ENCODE assay signal across 9 cellular contexts in the genomic region with DNA sequence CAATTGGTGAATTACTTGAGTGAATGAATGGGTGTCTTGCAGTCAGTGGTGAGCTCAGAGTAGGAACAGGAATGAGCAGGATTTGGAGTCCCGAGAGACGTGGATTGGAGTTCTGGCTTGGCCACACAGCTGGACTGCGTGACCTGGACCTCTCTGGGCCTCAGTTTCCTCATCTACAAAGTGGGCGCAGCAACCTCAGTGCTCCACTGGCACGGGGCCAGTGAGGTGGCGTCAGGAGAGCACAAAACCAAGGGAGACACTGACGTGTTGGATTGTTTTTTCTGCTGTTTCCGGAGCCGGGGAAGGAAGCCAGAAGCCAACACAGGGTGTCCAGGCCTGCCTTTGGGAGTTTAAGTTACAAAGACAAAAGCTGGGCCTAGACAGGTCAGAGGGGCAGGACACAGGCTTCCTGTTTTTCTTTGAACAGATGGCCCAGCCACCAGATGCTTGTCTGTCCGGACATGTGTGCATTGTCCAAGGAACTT. TPM values are rescaled to one million over a fixed set of nuclear protein-coding genes. Genes with fewer than 3 reads are reported as not detected.
A peak's percentile ranks its signal among the peaks of the same experiment; 100 is the strongest.
DNase-seq lines count a peak whose midpoint lies in the region; ATAC-seq and TF ChIP-seq lines count a peak whose summit lies in the region.
"Had no signal": no experiment of that assay in that cellular context is flagged by ENCODE, and none has a peak within 500 bp of the region (broad histone marks: within the 10 kb centered on the region; RNA-seq: fewer than 3 reads in every experiment).

No MANE protein-coding gene starts in this region.

- no peaks in the 10 kb centered on the region for H3K9me3 Mint-ChIP-seq in H9
- H3K9me3 Mint-ChIP-seq in stimulated activated naive B cell treated with anti-CD40 and anti-IgM and Interleukin-4, amounts not matched to agents 10 μg/mL and 1 μg/mL and 100 μg/mL, for 72 hours: no peaks in the 10 kb centered on the region

- no peak overlapping the region for H2BK20ac ChIP-seq in H9 (ENCODE audit: low read depth, low read length, poor library complexity, severe bottlenecking)

- WGBS in H9 (ENCODE audit: extremely low coverage, insufficient read length, low lambda C conversion rate): no CpG with 5 or more reads among the region's 10 CpGs
- WGBS in heart left ventricle, 4 donors: 36 to 47% (median 38%) methylated on average over 8 to 10 of the region's 10 CpGs

- H3K4me1 Mint-ChIP-seq in H9: peaks cover 7 to 11% of the 10 kb centered on the region in 2 experiments; a peak in 3 of 4 replicates
- peaks cover 0 to 3% of the 10 kb centered on the region in 2 donors for H3K4me1 Mint-ChIP-seq in stimulated activated naive B cell treated with anti-CD40 and anti-IgM and Interleukin-4, amounts not matched to agents 10 μg/mL and 1 μg/mL and 100 μg/mL, for 72 hours
- H3K4me1 Mint-ChIP-seq: brain had no signal

- ATAC-seq in heart left ventricle (peak; percentile 86 to 89 (median 88)), sciatic nerve (peak; percentile 90)
- no peak for ATAC-seq in stimulated activated naive B cell treated with anti-CD40 and anti-IgM and Interleukin-4, amounts not matched to agents 10 μg/mL and 1 μg/mL and 100 μg/mL, for 72 hours (replicated peaks)

- H3K23me2 ChIP-seq in H9 (ENCODE audit: insufficient read length, low read depth, low read length, poor library complexity, severe bottlenecking): no peaks in the 10 kb centered on the region

- no peak overlapping the region for H4K8ac ChIP-seq in H9 (replicated peaks; ENCODE audit: insufficient read length, low read depth, low read length)

- H2AFZ ChIP-seq in H9 (ENCODE audit: low read length): no peak overlapping the region

- no peaks in the 10 kb centered on the region for H3K79me1 ChIP-seq in H9 (ENCODE audit: insufficient read depth, low read depth, low read length, poor library complexity, severe bottlenecking)

- no peak overlapping the region for H2BK15ac ChIP-seq in H9 (ENCODE audit: low read depth, low read length)

- H3K27me3 ChIP-seq in H9 (ENCODE audit: insufficient read depth, low read length) (no peaks in the 10 kb centered on the region), adipocyte (replicated peaks; ENCODE audit: control insufficient read depth, insufficient read depth, low read length) (no peaks in the 10 kb centered on the region), heart left ventricle (peaks cover 0 to 3% (median 0%) of the 10 kb centered on the region in 9 donors)

- H3K9ac ChIP-seq in H9 (ENCODE audit: extremely low read depth, insufficient read length, low read length) (no peak overlapping the region), adipocyte (ENCODE audit: low read length) (no peak overlapping the region)

- no peak overlapping the region for H3K14ac ChIP-seq in H9 (ENCODE audit: insufficient read depth, low read length)

- H3K4ac ChIP-seq in H9 (ENCODE audit: low read depth, low read length): no peak overlapping the region

- no peaks in the 10 kb centered on the region for H3K36me3 Mint-ChIP-seq in H9 (ENCODE audit: insufficient read depth in 1 of 3, low read depth in 3 of 3)
- no peaks in the 10 kb centered on the region for H3K36me3 Mint-ChIP-seq in stimulated activated naive B cell treated with anti-CD40 and anti-IgM and Interleukin-4, amounts not matched to agents 10 μg/mL and 1 μg/mL and 100 μg/mL, for 72 hours
- H3K36me3 Mint-ChIP-seq: brain had no signal

- DNase-seq in H9: no peak
- DNase-seq in adipocyte (ENCODE audit: low read depth): peak; percentile 15
- peak; percentile 88 to 92 (median 88) for DNase-seq in heart left ventricle
- peak; percentile 85 for DNase-seq in sciatic nerve (ENCODE audit: low spot score)
- DNase-seq in T-helper 1 cell: no peak
- DNase-seq in NCI-H1417 (lab: John Stamatoyannopoulos, UW): no peak
- no peak for DNase-seq in stimulated activated naive B cell treated with anti-CD40 and anti-IgM and Interleukin-4, amounts not matched to agents 10 μg/mL and 1 μg/mL and 100 μg/mL, for 72 hours
- no peak for DNase-seq in NCI-H345 treated with DMSO at 0.1 percent for 48 hours (lab: John Stamatoyannopoulos, UW; ENCODE audit: unreplicated experiment)

- H3K9me3 ChIP-seq in H9 (ENCODE audit: control insufficient read depth, low read depth, low read length) (no peaks in the 10 kb centered on the region), adipocyte (ENCODE audit: control insufficient read depth, low read length) (no peaks in the 10 kb centered on the region), heart left ventricle (no peaks in the 10 kb centered on the region)

- H3K27ac ChIP-seq in H9 (ENCODE audit: insufficient read length, low read depth, low read length) (no peak overlapping the region), heart left ventricle (peak overlapping the region; percentile 66 to 92 (median 80))

- H3K4me2 ChIP-seq in H9 (ENCODE audit: insufficient read depth, insufficient read length, low read length): no peak overlapping the region

- TF ChIP-seq POLR2A in heart left ventricle (IDR thresholded peaks at IDR 0.05): no peak

- H2BK5ac ChIP-seq in H9 (ENCODE audit: insufficient read length, low read length): no peak overlapping the region

- H4K20me1 ChIP-seq in H9 (ENCODE audit: control insufficient read depth, insufficient read depth, insufficient read length): no peaks in the 10 kb centered on the region

- no peak overlapping the region for H3K18ac ChIP-seq in H9 (ENCODE audit: insufficient read length, low read depth, low read length)

- TF ChIP-seq CTCF in H9 (conservative IDR thresholded peaks at IDR 0.05) (no peak), heart left ventricle (IDR thresholded peaks at IDR 0.05) (no peak)

- H3K4me1 ChIP-seq in H9 (ENCODE audit: insufficient read depth, low read length): no peaks in the 10 kb centered on the region
- H3K4me1 ChIP-seq in adipocyte (ENCODE audit: control insufficient read depth, insufficient read depth, low read length): no peaks in the 10 kb centered on the region
- H3K4me1 ChIP-seq in heart left ventricle: peaks cover 4 to 50% (median 26%) of the 10 kb centered on the region in 12 donors

- no peak overlapping the region for H2BK12ac ChIP-seq in H9 (ENCODE audit: insufficient read length, low read depth, low read length)

- no peak overlapping the region for H3K23ac ChIP-seq in H9 (ENCODE audit: insufficient read length, low read depth, low read length)

- no peak overlapping the region for H3K4me3 ChIP-seq in adipocyte (ENCODE audit: low read length)
- no peak overlapping the region for H3K4me3 ChIP-seq in heart left ventricle

- no peaks in the 10 kb centered on the region for H3K36me3 ChIP-seq in adipocyte (ENCODE audit: control insufficient read depth, insufficient read depth, low read length, severe bottlenecking)
- no peaks in the 10 kb centered on the region for H3K36me3 ChIP-seq in heart left ventricle

- no peak overlapping the region for H3T11ph ChIP-seq in H9 (ENCODE audit: low read length)

- intact Hi-C loops in heart left ventricle (cut with DNase I) (no loop called here), sciatic nerve (cut with DNase I) (no loop called here)

- no peak overlapping the region for H4K5ac ChIP-seq in H9 (ENCODE audit: insufficient read length, low read depth, low read length)

- H3K56ac ChIP-seq in H9 (ENCODE audit: insufficient read length, low read depth, low read length): no peak overlapping the region

- peaks cover 2% of the 10 kb centered on the region; the same call in 1 of the 2 replicates for H3K27me3 Mint-ChIP-seq in H9 (ENCODE audit: low read depth)
- H3K27me3 Mint-ChIP-seq in stimulated activated naive B cell treated with anti-CD40 and anti-IgM and Interleukin-4, amounts not matched to agents 10 μg/mL and 1 μg/mL and 100 μg/mL, for 72 hours: peaks cover 40 to 50% of the 10 kb centered on the region in 2 donors

- no peak overlapping the region for H2AK5ac ChIP-seq in H9 (ENCODE audit: insufficient read length, low read length)

- H3K27ac Mint-ChIP-seq in H9: peak overlapping the region in 2 of 3 experiments; percentile 28 to 70; a peak in 2 of 7 replicates
- no peak overlapping the region for H3K27ac Mint-ChIP-seq in stimulated activated naive B cell treated with anti-CD40 and anti-IgM and Interleukin-4, amounts not matched to agents 10 μg/mL and 1 μg/mL and 100 μg/mL, for 72 hours

- peak overlapping the region in 1 of 2 experiments; percentile 4; a peak in 1 of 5 replicates for H3K4me3 Mint-ChIP-seq in H9
- H3K4me3 Mint-ChIP-seq in stimulated activated naive B cell treated with anti-CD40 and anti-IgM and Interleukin-4, amounts not matched to agents 10 μg/mL and 1 μg/mL and 100 μg/mL, for 72 hours: no peak overlapping the region
- H3K4me3 Mint-ChIP-seq: brain had no signal

- no peak overlapping the region for H2BK120ac ChIP-seq in H9 (ENCODE audit: low read depth, low read length, poor library complexity, severe bottlenecking)

- no peaks in the 10 kb centered on the region for H3K79me2 ChIP-seq in H9 (ENCODE audit: insufficient read depth, low read length)

- H4K91ac ChIP-seq in H9 (ENCODE audit: insufficient read length, low read depth, low read length): no peak overlapping the region

RNA-seq across cellular contexts. Expression of a gene that starts 6.5 kb away (rescaled TPM):
- total RNA-seq in H9 (2021) (57.9 and 59.4 TPM in 2 replicates), heart left ventricle (10 to 100 TPM; 21.6 to 57.8 (median 39.5) TPM), sciatic nerve (131 TPM)
- polyA plus RNA-seq in heart left ventricle: 10 to 100 TPM; 25.6 to 36.0 TPM

RNA-seq across cellular contexts. Expression of a gene that starts 27.1 kb away (rescaled TPM):
- total RNA-seq in H9 (2021) (not detected in 2 replicates), heart left ventricle (not detected), sciatic nerve (not detected)
- polyA plus RNA-seq in heart left ventricle: not detected

RNA-seq across cellular contexts. Expression of a gene that starts 29.4 kb away (rescaled TPM):
- total RNA-seq in H9 (2021): not detected in 2 replicates
- 1 to 10 TPM in 1 of 9 donors, not detected in 8; 6.3 TPM for total RNA-seq in heart left ventricle
- 10 to 100 TPM in 1 of 2 donors, under 1 TPM in 1; 0.61 to 10.2 TPM for polyA plus RNA-seq in heart left ventricle
- total RNA-seq in sciatic nerve: 15.5 TPM

Comparison
In these comparisons a context has a peak if more than half of its experiments do, and no peak if none do; other contexts are left out.
1. DNase-seq: peak in adipocyte (single experiment), heart left ventricle (5 of 5) and sciatic nerve (single experiment); none in H9 (single experiment), T-helper 1 cell (0 of 5), NCI-H1417 (0 of 3), stimulated activated naive B cell treated with anti-CD40 and anti-IgM and Interleukin-4, amounts not matched to agents 10 μg/mL and 1 μg/mL and 100 μg/mL, for 72 hours (single experiment) and NCI-H345 treated with DMSO at 0.1 percent for 48 hours (single experiment).
2. ATAC-seq: peak in heart left ventricle (4 of 4) and sciatic nerve (single experiment); none in stimulated activated naive B cell treated with anti-CD40 and anti-IgM and Interleukin-4, amounts not matched to agents 10 μg/mL and 1 μg/mL and 100 μg/mL, for 72 hours (0 of 2).